Comparison of ENCODE assay signal across 8 cellular contexts in the genomic region with DNA sequence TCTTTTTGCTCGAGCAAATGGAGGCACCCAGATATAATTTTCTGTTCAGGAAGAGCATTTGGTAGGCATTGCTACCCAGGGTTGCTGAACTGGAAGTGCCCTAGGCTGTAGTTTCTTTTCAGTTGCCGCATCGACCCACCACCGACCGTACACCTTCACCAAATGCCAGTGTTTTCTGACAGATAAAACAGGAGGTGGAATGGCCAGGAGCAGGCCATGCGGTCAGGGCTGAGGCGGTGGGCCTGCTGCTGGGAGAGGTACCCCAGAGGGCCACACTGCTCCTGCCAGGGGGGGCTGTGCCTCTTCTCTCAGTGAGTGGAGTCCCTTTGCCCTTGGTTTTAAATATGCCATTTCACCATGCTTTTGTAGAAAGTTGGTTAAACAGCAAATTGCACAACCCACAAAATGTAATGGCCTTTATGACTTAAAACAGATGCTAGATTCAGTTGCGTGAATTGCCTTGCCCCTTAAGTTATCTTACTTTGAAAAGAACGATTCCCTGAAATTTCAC. TPM values are rescaled to one million over a fixed set of nuclear protein-coding genes. Genes with fewer than 3 reads are reported as not detected.
DNase-seq lines count a peak whose midpoint lies in the region; ATAC-seq, FAIRE-seq and TF ChIP-seq lines count a peak whose summit lies in the region.

No MANE protein-coding gene starts in this region.

- no peaks in the 10 kb centered on the region for H3K36me3 ChIP-seq in right atrium auricular region
- no peaks in the 10 kb centered on the region for H3K36me3 ChIP-seq in endodermal cell (ENCODE audit: control insufficient read depth, insufficient read depth, low read length)

- peak overlapping the region; percentile 82 for H3K27ac Mint-ChIP-seq in activated T-helper 17 cell treated with anti-CD3 and anti-CD28 coated beads, Interleukin-2, amount 50 U/mL, for 72 hours
- H3K27ac Mint-ChIP-seq in stimulated activated naive CD8-positive, alpha-beta T cell treated with anti-CD3 and anti-CD28 coated beads, Interleukin-15, amount 100 ng/mL, for 72 hours = peak overlapping the region; percentile 93 to 95
- no peak overlapping the region for H3K27ac Mint-ChIP-seq in endodermal cell

- peak overlapping the region; percentile 85 for H3K27ac ChIP-seq in HL-60 (replicated peaks)
- H3K27ac ChIP-seq in right atrium auricular region = peak overlapping the region; percentile 71 to 81
- H3K27ac ChIP-seq in endodermal cell (ENCODE audit: low read depth, low read length) = no peak overlapping the region

- H3K4me1 ChIP-seq in right atrium auricular region (peaks cover 0 to 54% of the 10 kb centered on the region in 2 donors), endodermal cell (ENCODE audit: control insufficient read depth, insufficient read depth, low read length) (no peaks in the 10 kb centered on the region)

- no peaks in the 10 kb centered on the region for H3K9me3 ChIP-seq in right atrium auricular region
- H3K9me3 ChIP-seq in endodermal cell (ENCODE audit: control insufficient read depth, low read length) = no peaks in the 10 kb centered on the region

- peaks cover 25% of the 10 kb centered on the region for H3K4me1 Mint-ChIP-seq in activated T-helper 17 cell treated with anti-CD3 and anti-CD28 coated beads, Interleukin-2, amount 50 U/mL, for 72 hours
- H3K4me1 Mint-ChIP-seq in stimulated activated naive CD8-positive, alpha-beta T cell treated with anti-CD3 and anti-CD28 coated beads, Interleukin-15, amount 100 ng/mL, for 72 hours = peaks cover 70% of the 10 kb centered on the region
- peaks cover 6% of the 10 kb centered on the region for H3K4me1 Mint-ChIP-seq in endodermal cell

- no peaks in the 10 kb centered on the region for H3K9me3 Mint-ChIP-seq in activated T-helper 17 cell treated with anti-CD3 and anti-CD28 coated beads, Interleukin-2, amount 50 U/mL, for 72 hours
- H3K9me3 Mint-ChIP-seq in stimulated activated naive CD8-positive, alpha-beta T cell treated with anti-CD3 and anti-CD28 coated beads, Interleukin-15, amount 100 ng/mL, for 72 hours = peaks cover 0 to 8% of the 10 kb centered on the region in 2 donors
- H3K9me3 Mint-ChIP-seq in endodermal cell = no peaks in the 10 kb centered on the region

- ATAC-seq in activated T-helper 17 cell treated with anti-CD3 and anti-CD28 coated beads, Interleukin-2, amount 50 U/mL, for 72 hours (replicated peaks) = peak; percentile 34
- ATAC-seq in stimulated activated naive CD8-positive, alpha-beta T cell treated with anti-CD3 and anti-CD28 coated beads, Interleukin-15, amount 100 ng/mL, for 72 hours = no peak

- no peak for FAIRE-seq in RCC 7860 (lab: Jason Lieb, UNC)

- peak overlapping the region; percentile 86 for H3K4me3 Mint-ChIP-seq in activated T-helper 17 cell treated with anti-CD3 and anti-CD28 coated beads, Interleukin-2, amount 50 U/mL, for 72 hours
- H3K4me3 Mint-ChIP-seq in stimulated activated naive CD8-positive, alpha-beta T cell treated with anti-CD3 and anti-CD28 coated beads, Interleukin-15, amount 100 ng/mL, for 72 hours = peak overlapping the region; percentile 81 to 82
- no peak overlapping the region for H3K4me3 Mint-ChIP-seq in endodermal cell

- H3K27me3 ChIP-seq in HL-60 (ENCODE audit: insufficient read depth, poor library complexity, severe bottlenecking) = no peaks in the 10 kb centered on the region
- no peaks in the 10 kb centered on the region for H3K27me3 ChIP-seq in right atrium auricular region
- H3K27me3 ChIP-seq in endodermal cell (ENCODE audit: control insufficient read depth, insufficient read depth, low read length, poor library complexity, severe bottlenecking) = no peaks in the 10 kb centered on the region

- H3K4me3 ChIP-seq in HL-60 (replicated peaks; ENCODE audit: insufficient read depth, low read length) (peak overlapping the region; percentile 32), right atrium auricular region (peak overlapping the region; percentile 29 to 41), endodermal cell (ENCODE audit: low read length) (no peak overlapping the region)

- no peaks in the 10 kb centered on the region for H3K36me3 Mint-ChIP-seq in activated T-helper 17 cell treated with anti-CD3 and anti-CD28 coated beads, Interleukin-2, amount 50 U/mL, for 72 hours (ENCODE audit: low read depth)
- no peaks in the 10 kb centered on the region for H3K36me3 Mint-ChIP-seq in endodermal cell (ENCODE audit: low read depth)

- H3K9ac ChIP-seq in endodermal cell (ENCODE audit: extremely low read depth, low read length, poor library complexity, severe bottlenecking) = no peak overlapping the region

- TF ChIP-seq CTCF in HL-60 (IDR thresholded peaks at IDR 0.05; ENCODE audit: insufficient read depth, low read length) = no peak
- TF ChIP-seq CTCF in right atrium auricular region (IDR thresholded peaks at IDR 0.05) = no peak
- no peak for TF ChIP-seq CTCF in endodermal cell (conservative IDR thresholded peaks at IDR 0.05)

- DNase-seq in HL-60 (ENCODE audit: low read depth in 1 of 2, low spot score in 1 of 2) (peak; percentile 60), right atrium auricular region (ENCODE audit: low spot score) (no peak), endodermal cell (no peak), RCC 7860 (ENCODE audit: low spot score) (no peak), NCI-H2107 treated with DMSO at 0.1 percent for 48 hours (lab: John Stamatoyannopoulos, UW; ENCODE audit: unreplicated experiment) (no peak), GM19240 (ENCODE audit: insufficient read length, low spot score) (no peak)
- peak in 1 of 2 donors; percentile 18 for DNase-seq in stimulated activated naive CD8-positive, alpha-beta T cell treated with anti-CD3 and anti-CD28 coated beads, Interleukin-15, amount 100 ng/mL, for 72 hours

- no peaks in the 10 kb centered on the region for H3K27me3 Mint-ChIP-seq in activated T-helper 17 cell treated with anti-CD3 and anti-CD28 coated beads, Interleukin-2, amount 50 U/mL, for 72 hours
- H3K27me3 Mint-ChIP-seq in stimulated activated naive CD8-positive, alpha-beta T cell treated with anti-CD3 and anti-CD28 coated beads, Interleukin-15, amount 100 ng/mL, for 72 hours = no peaks in the 10 kb centered on the region
- no peaks in the 10 kb centered on the region for H3K27me3 Mint-ChIP-seq in endodermal cell (ENCODE audit: insufficient read depth)

- 92 to 93% methylated on average over 5 to 9 of the region's 9 CpGs for WGBS in endodermal cell (ENCODE audit: insufficient coverage in 1 of 2, insufficient read length in 1 of 2), 2 experiments

RNA-seq across cellular contexts. Expression of a gene that starts 36.5 kb away (rescaled TPM):
- total RNA-seq in activated T-helper 17 cell treated with anti-CD3 and anti-CD28 coated beads, Interleukin-2, amount 50 U/mL, for 72 hours = 10 to 100 TPM in 1 of 2 donors, 1 to 10 TPM in 1; 9.6 to 12.3 TPM
- total RNA-seq in right atrium auricular region (10 to 100 TPM; 14.5 to 19.4 TPM), endodermal cell (1 to 10 TPM; 1.1 to 1.7 TPM)
- 15.0 TPM for polyA plus RNA-seq in endodermal cell (2013, experiment 1 of 2)
- 14.4 TPM for polyA plus RNA-seq in endodermal cell (2013, experiment 2 of 2)

RNA-seq across cellular contexts. Expression of a gene that starts 38.2 kb away (rescaled TPM):
- 10 to 100 TPM; 20.9 to 27.3 TPM for total RNA-seq in activated T-helper 17 cell treated with anti-CD3 and anti-CD28 coated beads, Interleukin-2, amount 50 U/mL, for 72 hours
- total RNA-seq in right atrium auricular region (10 to 100 TPM; 16.7 to 33.9 TPM), endodermal cell (10 to 100 TPM; 12.2 to 13.3 TPM)
- 18.3 TPM for polyA plus RNA-seq in endodermal cell (2013, experiment 1 of 2)
- 14.7 TPM for polyA plus RNA-seq in endodermal cell (2013, experiment 2 of 2)

Comparison
In these comparisons a context has a peak if more than half of its experiments do, and no peak if none do; other contexts are left out.
1. DNase-seq: peak in HL-60 (2 of 2); none in right atrium auricular region (single experiment), endodermal cell (single experiment), RCC 7860 (single experiment), NCI-H2107 treated with DMSO at 0.1 percent for 48 hours (single experiment) and GM19240 (single experiment).